16 cellular contexts compared by ENCODE assay signal in genomic region chr11:95711945-95712221, GRCh38.
DNase-seq lines count a peak whose midpoint lies in the region; ATAC-seq and TF ChIP-seq lines count a peak whose summit lies in the region.
"Had no signal": no experiment of that assay in that cellular context is flagged by ENCODE, and none has a peak within 500 bp of the region (broad histone marks: within the 10 kb centered on the region; RNA-seq: fewer than 3 reads in every experiment).

No MANE protein-coding gene starts in this region.

- H3K9me3 Mint-ChIP-seq in T-helper 1 cell treated with Interleukin-12 subunit alpha and Interleukin-12 subunit beta and Interleukin-4 antibody, amounts not matched to agents 30 μg/mL and 1 μg/mL, for 36 hours: peaks cover 4% of the 10 kb centered on the region
- no peaks in the 10 kb centered on the region for H3K9me3 Mint-ChIP-seq in nephron

- peaks cover 5% of the 10 kb centered on the region for H3K27me3 Mint-ChIP-seq in T-helper 1 cell treated with Interleukin-12 subunit alpha and Interleukin-12 subunit beta and Interleukin-4 antibody, amounts not matched to agents 30 μg/mL and 1 μg/mL, for 36 hours (ENCODE audit: low read depth)
- H3K27me3 Mint-ChIP-seq in nephron (ENCODE audit: low read depth): no peaks in the 10 kb centered on the region

- ATAC-seq in GM21529 (IDR thresholded peaks at IDR 0.05; ENCODE audit: unreplicated experiment) (peak; percentile 20), HG03378 (IDR thresholded peaks at IDR 0.05; ENCODE audit: unreplicated experiment) (peak; percentile 29)
- ATAC-seq: body of pancreas had no signal

- DNase-seq in T-helper 1 cell (no peak), NCI-H2081 (lab: John Stamatoyannopoulos, UW) (no peak), A172 (ENCODE audit: low spot score) (no peak)
- no peak for DNase-seq in central memory CD4-positive, alpha-beta T cell
- DNase-seq: activated CD8-positive, alpha-beta memory T cell treated with anti-CD3 and anti-CD28 coated beads, Interleukin-2, amount 50 U/mL, for 4 hours; body of pancreas; GDM1; GOT3; KG1; mesenchymal stem cell; NCI-H146; NCI-H526 had no signal

- H3K27ac Mint-ChIP-seq in T-helper 1 cell treated with Interleukin-12 subunit alpha and Interleukin-12 subunit beta and Interleukin-4 antibody, amounts not matched to agents 30 μg/mL and 1 μg/mL, for 36 hours: peak overlapping the region; percentile 16
- H3K27ac Mint-ChIP-seq in nephron: peak overlapping the region in 2 of 3 experiments; percentile 2 to 13

- H3K4me1 Mint-ChIP-seq in T-helper 1 cell treated with Interleukin-12 subunit alpha and Interleukin-12 subunit beta and Interleukin-4 antibody, amounts not matched to agents 30 μg/mL and 1 μg/mL, for 36 hours (ENCODE audit: low read depth): peaks cover 18% of the 10 kb centered on the region
- peaks cover 44% of the 10 kb centered on the region for H3K4me1 Mint-ChIP-seq in nephron

- no peak for TF ChIP-seq CTCF in nephron (IDR thresholded peaks at IDR 0.05; ENCODE audit: unreplicated experiment in 3 of 3)

- no peaks in the 10 kb centered on the region for H3K36me3 Mint-ChIP-seq in T-helper 1 cell treated with Interleukin-12 subunit alpha and Interleukin-12 subunit beta and Interleukin-4 antibody, amounts not matched to agents 30 μg/mL and 1 μg/mL, for 36 hours (ENCODE audit: low read depth)
- no peaks in the 10 kb centered on the region for H3K36me3 Mint-ChIP-seq in nephron (ENCODE audit: low read depth)

- H3K4me3 Mint-ChIP-seq in T-helper 1 cell treated with Interleukin-12 subunit alpha and Interleukin-12 subunit beta and Interleukin-4 antibody, amounts not matched to agents 30 μg/mL and 1 μg/mL, for 36 hours: no peak overlapping the region
- H3K4me3 Mint-ChIP-seq in nephron: no peak overlapping the region
